ENCODE assay signal across 5 cellular contexts in genomic region chr20:20655883-20656282, GRCh38.
"Had no signal": no experiment of that assay in that cellular context is flagged by ENCODE, and none has a peak within 500 bp of the region (broad histone marks: within the 10 kb centered on the region; RNA-seq: fewer than 3 reads in every experiment).

No MANE protein-coding gene starts in this region.

- DNase-seq: IMR-90 had no signal

- H3K27ac Mint-ChIP-seq: IgD-negative memory B cell had no signal

- H3K4me3 ChIP-seq: K562 had no signal

- ATAC-seq: HepG2, K562 had no signal

- H3K27me3 Mint-ChIP-seq: IgD-negative memory B cell had no signal

- H3K27ac ChIP-seq: HL-60 had no signal

- H3K9me3 Mint-ChIP-seq: IgD-negative memory B cell had no signal
